8 cellular contexts compared by ENCODE assay signal in the genomic region with DNA sequence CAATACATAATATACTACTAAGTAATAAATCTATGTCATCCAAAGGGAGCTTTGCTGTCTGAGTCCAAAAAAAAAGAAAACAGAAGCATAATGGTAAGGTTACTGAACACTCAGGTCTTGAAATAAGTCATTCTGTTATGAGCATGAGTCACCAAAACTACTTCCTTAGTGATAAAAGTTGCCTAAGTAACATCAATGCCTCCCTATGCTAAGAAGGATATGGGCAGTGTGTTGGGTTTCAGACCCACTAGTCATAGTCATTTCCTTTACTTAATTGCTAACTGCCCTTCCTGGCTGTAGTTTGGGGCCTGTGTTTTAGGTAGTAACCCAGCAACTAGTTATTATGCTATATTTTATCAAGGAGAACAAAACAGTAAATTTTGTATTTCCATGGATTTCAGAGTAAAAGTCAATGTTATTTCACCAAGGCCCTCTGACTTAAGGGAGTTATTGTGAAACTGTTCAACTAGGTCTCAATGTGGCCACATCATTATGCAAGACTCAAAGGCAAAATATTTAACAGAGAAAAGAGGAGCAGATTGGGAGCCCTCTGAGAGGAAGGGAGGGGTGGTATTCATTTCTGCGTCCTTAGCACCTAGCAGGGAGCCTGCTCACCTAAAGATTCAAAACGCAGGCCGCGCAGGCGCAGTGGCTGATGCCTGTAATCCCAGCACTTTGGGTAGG. TPM values are rescaled to one million over a fixed set of nuclear protein-coding genes. Genes with fewer than 3 reads are reported as not detected.
DNase-seq lines count a peak whose midpoint lies in the region; ATAC-seq and TF ChIP-seq lines count a peak whose summit lies in the region.

No MANE protein-coding gene starts in this region.

- H3K27me3 ChIP-seq in heart left ventricle, result no peaks in the 10 kb centered on the region

- no peak for TF ChIP-seq POLR2A in heart left ventricle (IDR thresholded peaks at IDR 0.05)

- CTCF ChIA-PET in activated CD8-positive, alpha-beta T cell treated with anti-CD3 and anti-CD28 coated beads, Interleukin-2, amount 10 ng/mL, durations not matched to agents 7 days and 5 days (lab: Charles Lee), result interaction anchor here (1.7 to 2.7 kb wide), 4 partner anchors 10 to 17 kb away, joined by 5 to 35 read pairs (median 12); a partner anchor contains a TSS

- WGBS in heart left ventricle, 4 donors, result 86 to 94% (median 87%) methylated on average over 5 of the region's 5 CpGs

- ATAC-seq in GM21515 (IDR thresholded peaks at IDR 0.05; ENCODE audit: unreplicated experiment) (peak; percentile 99), heart left ventricle (peak; percentile 47 to 96 (median 94))
- peak; percentile 97 for ATAC-seq in activated CD8-positive, alpha-beta T cell treated with anti-CD3 and anti-CD28 coated beads, Interleukin-2, amount 10 ng/mL, durations not matched to agents 7 days and 5 days
- peak; percentile 99 for ATAC-seq in stimulated activated effector memory CD8-positive, alpha-beta T cell treated with anti-CD3 and anti-CD28 coated beads, Interleukin-12 subunit alpha, Interleukin-12 subunit beta, amount 100 ng/mL, for 72 hours

- H3K4me1 Mint-ChIP-seq in activated CD8-positive, alpha-beta T cell treated with anti-CD3 and anti-CD28 coated beads, Interleukin-2, amount 10 ng/mL, durations not matched to agents 7 days and 5 days (ENCODE audit: low read depth), result peaks cover 52% of the 10 kb centered on the region
- H3K4me1 Mint-ChIP-seq in stimulated activated effector memory CD8-positive, alpha-beta T cell treated with anti-CD3 and anti-CD28 coated beads, Interleukin-12 subunit alpha, Interleukin-12 subunit beta, amount 100 ng/mL, for 72 hours, result peaks cover 46% of the 10 kb centered on the region

- DNase-seq in GF-D8 (lab: John Stamatoyannopoulos, UW), result peak; percentile 98
- DNase-seq in HPDE6-E6E7 (ENCODE audit: extremely low spot score), result peak; percentile 50
- peak; percentile 67 for DNase-seq in activated CD8-positive, alpha-beta T cell treated with anti-CD3 and anti-CD28 coated beads, Interleukin-2, amount 10 ng/mL, durations not matched to agents 7 days and 5 days
- DNase-seq in heart left ventricle, result no peak
- no peak for DNase-seq in stimulated activated effector memory CD8-positive, alpha-beta T cell treated with anti-CD3 and anti-CD28 coated beads, Interleukin-12 subunit alpha, Interleukin-12 subunit beta, amount 100 ng/mL, for 72 hours (ENCODE audit: low spot score in 2 of 2)
- DNase-seq in caudate nucleus (lab: John Stamatoyannopoulos, UW), result no peak
- DNase-seq in substantia nigra (lab: John Stamatoyannopoulos, UW), result no peak

- no peaks in the 10 kb centered on the region for H3K9me3 Mint-ChIP-seq in activated CD8-positive, alpha-beta T cell treated with anti-CD3 and anti-CD28 coated beads, Interleukin-2, amount 10 ng/mL, durations not matched to agents 7 days and 5 days (ENCODE audit: insufficient read depth)
- H3K9me3 Mint-ChIP-seq in stimulated activated effector memory CD8-positive, alpha-beta T cell treated with anti-CD3 and anti-CD28 coated beads, Interleukin-12 subunit alpha, Interleukin-12 subunit beta, amount 100 ng/mL, for 72 hours, result no peaks in the 10 kb centered on the region

- POLR2A ChIA-PET in activated CD8-positive, alpha-beta T cell treated with anti-CD3 and anti-CD28 coated beads, Interleukin-2, amount 10 ng/mL, durations not matched to agents 7 days and 5 days (lab: Charles Lee), result interaction anchor here (1.2 to 2.9 kb wide), 3 partner anchors 13 to 193 kb away, joined by 6 to 74 read pairs (median 14); a partner anchor contains a TSS

- H3K27ac Mint-ChIP-seq in activated CD8-positive, alpha-beta T cell treated with anti-CD3 and anti-CD28 coated beads, Interleukin-2, amount 10 ng/mL, durations not matched to agents 7 days and 5 days, result peak overlapping the region; percentile 86
- H3K27ac Mint-ChIP-seq in stimulated activated effector memory CD8-positive, alpha-beta T cell treated with anti-CD3 and anti-CD28 coated beads, Interleukin-12 subunit alpha, Interleukin-12 subunit beta, amount 100 ng/mL, for 72 hours, result peak overlapping the region; percentile 99

- no peaks in the 10 kb centered on the region for H3K36me3 ChIP-seq in heart left ventricle

- intact Hi-C loops in heart left ventricle (cut with DNase I), result no loop called here

- H3K4me3 ChIP-seq in heart left ventricle, result no peak overlapping the region

- no peak for TF ChIP-seq CTCF in heart left ventricle (IDR thresholded peaks at IDR 0.05)

- H3K27me3 Mint-ChIP-seq in activated CD8-positive, alpha-beta T cell treated with anti-CD3 and anti-CD28 coated beads, Interleukin-2, amount 10 ng/mL, durations not matched to agents 7 days and 5 days (ENCODE audit: low read depth), result no peaks in the 10 kb centered on the region

- H3K4me3 Mint-ChIP-seq in activated CD8-positive, alpha-beta T cell treated with anti-CD3 and anti-CD28 coated beads, Interleukin-2, amount 10 ng/mL, durations not matched to agents 7 days and 5 days, result peak overlapping the region; percentile 44
- H3K4me3 Mint-ChIP-seq in stimulated activated effector memory CD8-positive, alpha-beta T cell treated with anti-CD3 and anti-CD28 coated beads, Interleukin-12 subunit alpha, Interleukin-12 subunit beta, amount 100 ng/mL, for 72 hours, result peak overlapping the region; percentile 58

- H3K36me3 Mint-ChIP-seq in activated CD8-positive, alpha-beta T cell treated with anti-CD3 and anti-CD28 coated beads, Interleukin-2, amount 10 ng/mL, durations not matched to agents 7 days and 5 days (ENCODE audit: low read depth), result peaks cover 37% of the 10 kb centered on the region
- no peaks in the 10 kb centered on the region for H3K36me3 Mint-ChIP-seq in stimulated activated effector memory CD8-positive, alpha-beta T cell treated with anti-CD3 and anti-CD28 coated beads, Interleukin-12 subunit alpha, Interleukin-12 subunit beta, amount 100 ng/mL, for 72 hours

- no peaks in the 10 kb centered on the region for H3K9me3 ChIP-seq in heart left ventricle

- H3K4me1 ChIP-seq in heart left ventricle, result peaks cover 0 to 57% (median 6%) of the 10 kb centered on the region in 12 donors

- H3K27ac ChIP-seq in heart left ventricle, result peak overlapping the region in 11 of 12 donors; percentile 0 to 95 (median 58)
- H3K27ac ChIP-seq in caudate nucleus (ENCODE audit: low read depth, low read length), result no peak overlapping the region
- no peak overlapping the region for H3K27ac ChIP-seq in substantia nigra (ENCODE audit: low read depth, low read length, poor library complexity, severe bottlenecking)

RNA-seq across cellular contexts. Expression of a gene that starts 11.7 kb away (rescaled TPM):
- total RNA-seq in activated CD8-positive, alpha-beta T cell treated with anti-CD3 and anti-CD28 coated beads, Interleukin-2, amount 10 ng/mL, durations not matched to agents 7 days and 5 days, result 1,000 to 10,000 TPM; 2,550 to 2,568 TPM
- total RNA-seq in heart left ventricle, result 1,000 to 10,000 TPM in 1 of 9 donors, 100 to 1,000 TPM in 8; 249 to 1,163 (median 387) TPM
- 100 to 1,000 TPM; 267 to 456 TPM for polyA plus RNA-seq in heart left ventricle

RNA-seq across cellular contexts. Expression of a gene that starts 14.9 kb away (rescaled TPM):
- 10 to 100 TPM; 11.6 to 13.6 TPM for total RNA-seq in activated CD8-positive, alpha-beta T cell treated with anti-CD3 and anti-CD28 coated beads, Interleukin-2, amount 10 ng/mL, durations not matched to agents 7 days and 5 days
- 1 to 10 TPM; 2.7 to 6.0 (median 4.6) TPM for total RNA-seq in heart left ventricle
- polyA plus RNA-seq in heart left ventricle, result 1 to 10 TPM; 1.8 to 3.0 TPM

Comparison
In these comparisons a context has a peak if more than half of its experiments do, and no peak if none do; other contexts are left out.
1. DNase-seq: peak in GF-D8 (single experiment), HPDE6-E6E7 (single experiment) and activated CD8-positive, alpha-beta T cell treated with anti-CD3 and anti-CD28 coated beads, Interleukin-2, amount 10 ng/mL, durations not matched to agents 7 days and 5 days (single experiment); none in heart left ventricle (0 of 5), stimulated activated effector memory CD8-positive, alpha-beta T cell treated with anti-CD3 and anti-CD28 coated beads, Interleukin-12 subunit alpha, Interleukin-12 subunit beta, amount 100 ng/mL, for 72 hours (0 of 2), caudate nucleus (0 of 61) and substantia nigra (0 of 49).
2. H3K27ac ChIP-seq: peak in heart left ventricle (11 of 12); none in caudate nucleus (single experiment) and substantia nigra (single experiment).
3. Peak in every context shown above with its lines, with median percentiles within 50 percentile points of each other: ATAC-seq.